17 cellular contexts compared by ENCODE assay signal in the genomic region with DNA sequence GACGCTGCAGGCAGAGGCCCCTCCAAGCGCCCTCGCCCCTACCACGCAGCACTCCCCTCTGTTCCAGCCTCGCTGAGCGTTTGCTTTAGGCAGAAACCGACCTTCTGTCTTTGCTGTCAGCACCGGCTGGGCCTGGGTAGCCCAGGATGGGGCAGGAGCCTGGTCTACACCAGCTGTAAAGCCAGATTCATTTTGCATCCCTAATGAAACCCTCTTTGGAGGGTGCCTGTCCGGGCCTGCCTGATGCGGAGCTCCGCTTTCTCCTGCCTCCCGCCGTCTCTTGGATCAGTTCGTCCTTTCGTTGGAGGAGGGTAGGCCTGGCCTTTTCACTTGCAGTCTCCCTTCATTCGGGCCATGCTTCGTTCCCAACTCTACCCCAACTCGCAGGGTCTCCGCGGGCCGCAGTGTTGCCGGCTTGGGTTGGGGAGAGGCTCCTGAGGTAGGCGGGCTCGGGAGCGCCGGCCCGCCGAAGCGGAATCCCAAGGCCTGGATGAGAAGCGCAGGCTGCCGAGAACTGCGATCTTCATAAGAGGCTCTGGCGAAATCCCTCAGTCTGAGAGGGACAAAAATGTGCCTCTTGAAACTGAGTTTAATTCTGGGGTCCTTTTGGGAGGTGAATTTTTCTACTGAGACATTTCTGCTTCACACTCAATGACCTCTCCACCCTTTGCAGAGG. TPM values are rescaled to one million over a fixed set of nuclear protein-coding genes. Genes with fewer than 3 reads are reported as not detected.
DNase-seq lines count a peak whose midpoint lies in the region; ATAC-seq and TF ChIP-seq lines count a peak whose summit lies in the region.
"Had no signal": no experiment of that assay in that cellular context is flagged by ENCODE, and none has a peak within 500 bp of the region (broad histone marks: within the 10 kb centered on the region; RNA-seq: fewer than 3 reads in every experiment).

No MANE protein-coding gene starts in this region.

- ATAC-seq in WTC11 = peak; percentile 9
- ATAC-seq in left colon = peak; percentile 1
- ATAC-seq in GM18868 (IDR thresholded peaks at IDR 0.05; ENCODE audit: unreplicated experiment) = no peak
- ATAC-seq: foreskin keratinocyte, HCT116 had no signal

- H4K20me1 ChIP-seq in smooth muscle cell (ENCODE audit: low read depth) (peaks cover 79% of the 10 kb centered on the region), Karpas-422 (ENCODE audit: insufficient read depth, low read depth, low read length) (no peaks in the 10 kb centered on the region)

- H3K79me2 ChIP-seq in smooth muscle cell (ENCODE audit: low read depth) (peaks cover 43% of the 10 kb centered on the region), Karpas-422 (ENCODE audit: low read length) (no peaks in the 10 kb centered on the region)

- H3K4me3 Mint-ChIP-seq in activated T-cell treated with anti-CD3 and anti-CD28 coated beads, Interleukin-2, amount 50 U/mL, for 24 hours = no peak overlapping the region
- H3K4me3 Mint-ChIP-seq in WTC11 = peak overlapping the region; percentile 25

- H3K4me2 ChIP-seq in smooth muscle cell (peak overlapping the region; percentile 91), Karpas-422 (ENCODE audit: low read depth, low read length, poor library complexity, severe bottlenecking) (no peak overlapping the region)

- peaks cover 29% of the 10 kb centered on the region for H3K4me1 Mint-ChIP-seq in activated T-cell treated with anti-CD3 and anti-CD28 coated beads, Interleukin-2, amount 50 U/mL, for 24 hours (ENCODE audit: low read depth)
- peaks cover 18% of the 10 kb centered on the region for H3K4me1 Mint-ChIP-seq in WTC11

- H3K9ac ChIP-seq in smooth muscle cell (ENCODE audit: low read depth) = no peak overlapping the region
- no peak overlapping the region for H3K9ac ChIP-seq in Karpas-422 (ENCODE audit: low read length)

- peak overlapping the region; percentile 52 for H3K4me3 ChIP-seq in smooth muscle cell
- no peak overlapping the region for H3K4me3 ChIP-seq in foreskin fibroblast (ENCODE audit: low read depth in 1 of 2, low read length in 2 of 2)
- H3K4me3 ChIP-seq in Karpas-422 (ENCODE audit: low read length) = no peak overlapping the region
- H3K4me3 ChIP-seq: ascending aorta, left ventricle myocardium inferior had no signal

- CTCF ChIA-PET in WTC11 (lab: Charles Lee) = interaction anchor here (0.5 to 4.1 kb wide), 4 partner anchors 17 to 132 kb away, joined by 3 to 27 read pairs (median 6); a partner anchor contains a TSS

- no peak for DNase-seq in activated T-cell treated with anti-CD3 and anti-CD28 coated beads, Interleukin-2, amount 50 U/mL, for 24 hours
- no peak for DNase-seq in activated T-cell treated with anti-CD3 and anti-CD28 coated beads, Interleukin-2, amount 50 U/mL, for 1 hour
- DNase-seq in WTC11 (ENCODE audit: low spot score) (no peak), left colon (peak in 1 of 2 donors; percentile 32), smooth muscle cell (lab: John Stamatoyannopoulos, UW; ENCODE audit: unreplicated experiment) (no peak), foreskin fibroblast (no peak), Karpas-422 (no peak)
- DNase-seq: foreskin keratinocyte; left ventricle myocardium inferior; NCI-H1417 treated with DMSO at 0.1 percent for 48 hours; NCI-H2227 treated with DMSO at 0.1 percent for 48 hours; stimulated activated CD4-positive, alpha-beta T cell treated with anti-CD3 and anti-CD28 coated beads, Interleukin-15, amount 100 ng/mL, for 24 hours had no signal

- peaks cover 97% of the 10 kb centered on the region for H3K27me3 Mint-ChIP-seq in activated T-cell treated with anti-CD3 and anti-CD28 coated beads, Interleukin-2, amount 50 U/mL, for 24 hours
- peaks cover 100% of the 10 kb centered on the region; the same call in 1 of the 2 replicates for H3K27me3 Mint-ChIP-seq in WTC11 (ENCODE audit: low read depth)

- H3K36me3 Mint-ChIP-seq in activated T-cell treated with anti-CD3 and anti-CD28 coated beads, Interleukin-2, amount 50 U/mL, for 24 hours (ENCODE audit: low read depth) = no peaks in the 10 kb centered on the region
- no peaks in the 10 kb centered on the region for H3K36me3 Mint-ChIP-seq in WTC11

- no peaks in the 10 kb centered on the region for H3K36me3 ChIP-seq in smooth muscle cell (ENCODE audit: low read depth)
- H3K36me3 ChIP-seq in Karpas-422 (ENCODE audit: insufficient read depth, low read length) = no peaks in the 10 kb centered on the region
- H3K36me3 ChIP-seq: ascending aorta, left ventricle myocardium inferior had no signal

- peaks cover 9% of the 10 kb centered on the region for H3K4me1 ChIP-seq in smooth muscle cell (ENCODE audit: low read depth)
- no peaks in the 10 kb centered on the region for H3K4me1 ChIP-seq in Karpas-422 (ENCODE audit: low read length)
- H3K4me1 ChIP-seq: foreskin keratinocyte had no signal

- peaks cover 8% of the 10 kb centered on the region for H3F3A ChIP-seq in smooth muscle cell (ENCODE audit: low read depth)

- POLR2A ChIA-PET in WTC11 (lab: Charles Lee) = interaction anchor here (0.6 kb wide), 1 partner anchor 55 kb away, joined by 4 read pairs; no protein-coding TSS in a partner anchor

- H3K27me3 ChIP-seq in smooth muscle cell (ENCODE audit: low read depth) = peaks cover 97% of the 10 kb centered on the region
- no peaks in the 10 kb centered on the region for H3K27me3 ChIP-seq in Karpas-422 (ENCODE audit: low read length)

- H3K9me3 Mint-ChIP-seq in activated T-cell treated with anti-CD3 and anti-CD28 coated beads, Interleukin-2, amount 50 U/mL, for 24 hours = no peaks in the 10 kb centered on the region
- no peaks in the 10 kb centered on the region for H3K9me3 Mint-ChIP-seq in WTC11
- H3K9me3 Mint-ChIP-seq: activated T-helper 2 cell treated with anti-CD3 and anti-CD28 coated beads, Interferon-gamma antibody, Interleukin-2, Interleukin-4, amounts not matched to agents 10 μg/mL and 5 μg/mL and 100 μg/mL, durations not matched to agents 14 hours and 24 hours and 36 hours had no signal

- WGBS in smooth muscle cell (ENCODE audit: low lambda C conversion rate) = 14% methylated on average over 33 of the region's 33 CpGs

- no peak overlapping the region for H2AFZ ChIP-seq in smooth muscle cell (ENCODE audit: low read depth)
- no peak overlapping the region for H2AFZ ChIP-seq in Karpas-422 (ENCODE audit: low read length)

- intact Hi-C loops in left colon (cut with DNase I, micrococcal nuclease) = loop anchor here in 1 of 2 donors (5.0 kb wide), 1 partner anchor 288 kb away; no protein-coding TSS in a partner anchor

- H3K27ac Mint-ChIP-seq in activated T-cell treated with anti-CD3 and anti-CD28 coated beads, Interleukin-2, amount 50 U/mL, for 24 hours = peak overlapping the region; percentile 7
- H3K27ac Mint-ChIP-seq in WTC11 = no peak overlapping the region
- H3K27ac Mint-ChIP-seq: activated T-helper 2 cell treated with anti-CD3 and anti-CD28 coated beads, Interferon-gamma antibody, Interleukin-2, Interleukin-4, amounts not matched to agents 10 μg/mL and 5 μg/mL and 100 μg/mL, durations not matched to agents 14 hours and 24 hours and 36 hours had no signal

- H3K9me3 ChIP-seq in smooth muscle cell (replicated peaks; ENCODE audit: low read depth) (no peaks in the 10 kb centered on the region), Karpas-422 (ENCODE audit: low read length) (no peaks in the 10 kb centered on the region)
- H3K9me3 ChIP-seq: ascending aorta, left ventricle myocardium inferior had no signal

- H3K27ac ChIP-seq in smooth muscle cell (ENCODE audit: low read depth) (peak overlapping the region; percentile 66), Karpas-422 (ENCODE audit: low read length) (no peak overlapping the region)
- H3K27ac ChIP-seq: ascending aorta, foreskin keratinocyte, left ventricle myocardium inferior had no signal

- no peak for TF ChIP-seq CTCF in WTC11 (IDR thresholded peaks at IDR 0.05)
- TF ChIP-seq CTCF in smooth muscle cell (IDR thresholded peaks at IDR 0.05; ENCODE audit: borderline replicate concordance, insufficient read depth, poor library complexity, severe bottlenecking) = no peak
- TF ChIP-seq CTCF in foreskin fibroblast (IDR thresholded peaks at IDR 0.05; ENCODE audit: low read depth, low read length) = no peak

- H3K9me2 ChIP-seq in Karpas-422 (replicated peaks; ENCODE audit: insufficient read depth, low read length) = no peaks in the 10 kb centered on the region

TF ChIP-seq in WTC11, 78 proteins besides CTCF, POLR2A, EP300 and RAD21 (continues in another document):
- TF ChIP-seq JUN (CRISPR knock-in tag; IDR thresholded peaks at IDR 0.05) (no peak), NFYB (CRISPR knock-in tag; conservative IDR thresholded peaks at IDR 0.05; ENCODE audit: low read depth) (no peak), ESRRA (CRISPR knock-in tag; IDR thresholded peaks at IDR 0.05; ENCODE audit: borderline replicate concordance) (no peak)

RNA-seq across cellular contexts. Expression of a gene that starts 4.9 kb away (rescaled TPM):
- total RNA-seq in WTC11 (2021) (not detected in 3 replicates), left colon (1 to 10 TPM; 6.3 TPM), smooth muscle cell (2.0 and 3.8 TPM in 2 replicates)
- 0.15 and 0.94 TPM in 2 replicates for polyA plus RNA-seq in smooth muscle cell
- total RNA-seq in Karpas-422 (2014; rRNA removed; shearing (Covaris generic); ENCODE audit: low replicate concordance) = 4.2 TPM in 1 of 2 replicates, not detected in the other
- total RNA-seq: activated T-helper 2 cell treated with anti-CD3 and anti-CD28 coated beads, Interferon-gamma antibody, Interleukin-2, Interleukin-4, amounts not matched to agents 10 μg/mL and 5 μg/mL and 100 μg/mL, durations not matched to agents 14 hours and 24 hours and 36 hours; ascending aorta; foreskin keratinocyte; left ventricle myocardium inferior; pulmonary artery endothelial cell had no signal
- polyA plus RNA-seq: foreskin keratinocyte had no signal

RNA-seq across cellular contexts. Expression of a gene that starts 6.2 kb away (rescaled TPM):
- total RNA-seq in WTC11 (2021) (0.09 to 0.24 TPM (median 0.09 TPM) in 3 replicates), left colon (10 to 100 TPM; 35.9 to 59.2 TPM), smooth muscle cell (24.3 and 25.8 TPM in 2 replicates)
- polyA plus RNA-seq in smooth muscle cell = 6.9 and 13.8 TPM in 2 replicates
- 0.82 and 3.1 TPM in 2 replicates for total RNA-seq in Karpas-422 (2014; rRNA removed; shearing (Covaris generic); ENCODE audit: low replicate concordance)
- total RNA-seq: ascending aorta, foreskin keratinocyte, left ventricle myocardium inferior, pulmonary artery endothelial cell had no signal
- polyA plus RNA-seq: foreskin keratinocyte had no signal

RNA-seq across cellular contexts. Expression of a gene that starts 9.1 kb away (rescaled TPM):
- total RNA-seq in WTC11 (2021) (0.14 TPM in 1 of 3 replicates, not detected in the others), left colon (10 to 100 TPM; 26.6 to 30.2 TPM), smooth muscle cell (13.7 and 16.1 TPM in 2 replicates)
- polyA plus RNA-seq in smooth muscle cell = 29.7 and 33.4 TPM in 2 replicates
- 9.7 and 12.1 TPM in 2 replicates for total RNA-seq in Karpas-422 (2014; rRNA removed; shearing (Covaris generic); ENCODE audit: low replicate concordance)

RNA-seq across cellular contexts. Expression of a gene that starts 15.2 kb away (rescaled TPM):
- total RNA-seq in WTC11 (2021) (0.11 TPM in 1 of 3 replicates, not detected in the others), left colon (10 to 100 TPM; 39.3 to 43.3 TPM), smooth muscle cell (6.3 and 7.2 TPM in 2 replicates)
- polyA plus RNA-seq in smooth muscle cell = 9.3 and 10.3 TPM in 2 replicates
- 0.48 and 0.65 TPM in 2 replicates for total RNA-seq in Karpas-422 (2014; rRNA removed; shearing (Covaris generic); ENCODE audit: low replicate concordance)
- total RNA-seq: foreskin keratinocyte had no signal
- polyA plus RNA-seq: foreskin keratinocyte had no signal

RNA-seq across cellular contexts. Expression of a gene that starts 26.4 kb away (rescaled TPM):
- not detected in 3 replicates for total RNA-seq in WTC11 (2021)
- total RNA-seq in left colon = 10 to 100 TPM; 14.5 to 16.4 TPM
- total RNA-seq in smooth muscle cell = 0.49 and 0.94 TPM in 2 replicates
- 1.4 and 1.8 TPM in 2 replicates for polyA plus RNA-seq in smooth muscle cell
- total RNA-seq in Karpas-422 (2014; rRNA removed; shearing (Covaris generic); ENCODE audit: low replicate concordance) = not detected in 2 replicates
- total RNA-seq: activated T-helper 2 cell treated with anti-CD3 and anti-CD28 coated beads, Interferon-gamma antibody, Interleukin-2, Interleukin-4, amounts not matched to agents 10 μg/mL and 5 μg/mL and 100 μg/mL, durations not matched to agents 14 hours and 24 hours and 36 hours; foreskin keratinocyte; left ventricle myocardium inferior had no signal
- polyA plus RNA-seq: foreskin keratinocyte had no signal
